Comparison of ENCODE assay signal across 1 cellular context in the genomic region with DNA sequence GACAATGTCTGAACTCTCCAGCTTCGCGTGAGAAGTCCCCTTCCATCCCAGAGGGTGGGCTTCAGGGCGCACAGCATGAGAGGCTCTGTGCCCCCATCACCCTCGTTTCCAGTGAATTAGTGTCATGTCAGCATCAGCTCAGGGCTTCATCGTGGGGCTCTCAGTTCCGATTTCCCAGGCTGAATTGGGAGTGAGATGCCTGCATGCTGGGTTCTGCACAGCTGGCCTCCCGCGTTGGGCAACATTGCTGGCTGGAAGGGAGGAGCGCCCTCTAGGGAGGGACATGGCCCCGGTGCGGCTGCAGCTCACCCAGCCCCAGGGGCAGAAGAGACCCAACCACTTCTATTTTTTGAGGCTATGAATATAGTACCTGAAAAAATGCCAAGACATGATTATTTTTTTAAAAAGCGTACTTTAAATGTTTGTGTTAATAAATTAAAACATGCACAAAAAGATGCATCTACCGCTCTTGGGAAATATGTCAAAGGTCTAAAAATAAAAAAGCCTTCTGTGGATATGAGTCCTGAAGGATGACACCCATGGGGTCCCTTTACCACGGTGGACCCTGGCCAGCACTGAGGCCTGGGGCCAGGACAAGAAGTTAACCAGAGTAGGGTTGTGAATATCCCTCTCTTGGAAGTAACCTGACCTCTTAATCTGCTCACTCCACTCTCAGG.
TF ChIP-seq lines count a peak whose summit lies in the region.

No MANE protein-coding gene starts in this region.

TF ChIP-seq in HepG2, 621 proteins besides CTCF, POLR2A, EP300 and RAD21 (continues in another document):
- TF ChIP-seq, protein P1, sequence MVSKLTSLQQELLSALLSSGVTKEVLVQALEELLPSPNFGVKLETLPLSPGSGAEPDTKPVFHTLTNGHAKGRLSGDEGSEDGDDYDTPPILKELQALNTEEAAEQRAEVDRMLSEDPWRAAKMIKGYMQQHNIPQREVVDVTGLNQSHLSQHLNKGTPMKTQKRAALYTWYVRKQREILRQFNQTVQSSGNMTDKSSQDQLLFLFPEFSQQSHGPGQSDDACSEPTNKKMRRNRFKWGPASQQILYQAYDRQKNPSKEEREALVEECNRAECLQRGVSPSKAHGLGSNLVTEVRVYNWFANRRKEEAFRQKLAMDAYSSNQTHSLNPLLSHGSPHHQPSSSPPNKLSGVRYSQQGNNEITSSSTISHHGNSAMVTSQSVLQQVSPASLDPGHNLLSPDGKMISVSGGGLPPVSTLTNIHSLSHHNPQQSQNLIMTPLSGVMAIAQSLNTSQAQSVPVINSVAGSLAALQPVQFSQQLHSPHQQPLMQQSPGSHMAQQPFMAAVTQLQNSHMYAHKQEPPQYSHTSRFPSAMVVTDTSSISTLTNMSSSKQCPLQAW (CRISPR knock-in tag; IDR thresholded peaks at IDR 0.05): 0 out of 2 replicates have a peak, but pooled peaks have one; percentile 17
- peak; percentile 25; the same call in 1 of the 2 replicates for TF ChIP-seq RXRB (CRISPR knock-in tag; IDR thresholded peaks at IDR 0.05; ENCODE audit: borderline replicate concordance)
- TF ChIP-seq, protein P2, sequence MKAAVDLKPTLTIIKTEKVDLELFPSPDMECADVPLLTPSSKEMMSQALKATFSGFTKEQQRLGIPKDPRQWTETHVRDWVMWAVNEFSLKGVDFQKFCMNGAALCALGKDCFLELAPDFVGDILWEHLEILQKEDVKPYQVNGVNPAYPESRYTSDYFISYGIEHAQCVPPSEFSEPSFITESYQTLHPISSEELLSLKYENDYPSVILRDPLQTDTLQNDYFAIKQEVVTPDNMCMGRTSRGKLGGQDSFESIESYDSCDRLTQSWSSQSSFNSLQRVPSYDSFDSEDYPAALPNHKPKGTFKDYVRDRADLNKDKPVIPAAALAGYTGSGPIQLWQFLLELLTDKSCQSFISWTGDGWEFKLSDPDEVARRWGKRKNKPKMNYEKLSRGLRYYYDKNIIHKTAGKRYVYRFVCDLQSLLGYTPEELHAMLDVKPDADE (CRISPR knock-in tag; IDR thresholded peaks at IDR 0.05): 0 out of 2 replicates have a peak, but pooled peaks have one; percentile 53
- peak; percentile 38 for TF ChIP-seq ZFP36 (IDR thresholded peaks at IDR 0.05; ENCODE audit: borderline replicate concordance, low read depth, low read length, partially characterized antibody)
- TF ChIP-seq ZNF274 (CRISPR knock-in tag; IDR thresholded peaks at IDR 0.05): no peak
- peak; percentile 93 for TF ChIP-seq XRCC5 (optimal IDR thresholded peaks at IDR 0.05; ENCODE audit: low read length)
- no peak for TF ChIP-seq SP140L (CRISPR knock-in tag; IDR thresholded peaks at IDR 0.05; ENCODE audit: borderline replicate concordance)
- TF ChIP-seq BCL6 (CRISPR knock-in tag; IDR thresholded peaks at IDR 0.05): 0 out of 2 replicates have a peak, but pooled peaks have one; percentile 28
- TF ChIP-seq NFE2L2 (IDR thresholded peaks at IDR 0.05; ENCODE audit: low read length): no peak
- TF ChIP-seq POLR2AphosphoS2 (IDR thresholded peaks at IDR 0.05; ENCODE audit: low read depth, low read length): no peak
- TF ChIP-seq HDAC6 (IDR thresholded peaks at IDR 0.05; ENCODE audit: low read depth, low read length): no peak
- TF ChIP-seq, protein P3, sequence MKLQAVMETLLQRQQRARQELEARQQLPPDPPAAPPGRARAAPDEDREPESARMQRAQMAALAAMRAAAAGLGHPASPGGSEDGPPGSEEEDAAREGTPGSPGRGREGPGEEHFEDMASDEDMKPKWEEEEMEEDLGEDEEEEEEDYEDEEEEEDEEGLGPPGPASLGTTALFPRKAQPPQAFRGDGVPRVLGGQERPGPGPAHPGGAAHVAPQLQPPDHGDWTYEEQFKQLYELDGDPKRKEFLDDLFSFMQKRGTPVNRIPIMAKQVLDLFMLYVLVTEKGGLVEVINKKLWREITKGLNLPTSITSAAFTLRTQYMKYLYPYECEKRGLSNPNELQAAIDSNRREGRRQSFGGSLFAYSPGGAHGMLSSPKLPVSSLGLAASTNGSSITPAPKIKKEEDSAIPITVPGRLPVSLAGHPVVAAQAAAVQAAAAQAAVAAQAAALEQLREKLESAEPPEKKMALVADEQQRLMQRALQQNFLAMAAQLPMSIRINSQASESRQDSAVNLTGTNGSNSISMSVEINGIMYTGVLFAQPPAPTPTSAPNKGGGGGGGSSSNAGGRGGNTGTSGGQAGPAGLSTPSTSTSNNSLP (IDR thresholded peaks at IDR 0.05; ENCODE audit: low read depth, low read length): 0 out of 2 replicates have a peak, but pooled peaks have one; percentile 30
- TF ChIP-seq, protein P4, sequence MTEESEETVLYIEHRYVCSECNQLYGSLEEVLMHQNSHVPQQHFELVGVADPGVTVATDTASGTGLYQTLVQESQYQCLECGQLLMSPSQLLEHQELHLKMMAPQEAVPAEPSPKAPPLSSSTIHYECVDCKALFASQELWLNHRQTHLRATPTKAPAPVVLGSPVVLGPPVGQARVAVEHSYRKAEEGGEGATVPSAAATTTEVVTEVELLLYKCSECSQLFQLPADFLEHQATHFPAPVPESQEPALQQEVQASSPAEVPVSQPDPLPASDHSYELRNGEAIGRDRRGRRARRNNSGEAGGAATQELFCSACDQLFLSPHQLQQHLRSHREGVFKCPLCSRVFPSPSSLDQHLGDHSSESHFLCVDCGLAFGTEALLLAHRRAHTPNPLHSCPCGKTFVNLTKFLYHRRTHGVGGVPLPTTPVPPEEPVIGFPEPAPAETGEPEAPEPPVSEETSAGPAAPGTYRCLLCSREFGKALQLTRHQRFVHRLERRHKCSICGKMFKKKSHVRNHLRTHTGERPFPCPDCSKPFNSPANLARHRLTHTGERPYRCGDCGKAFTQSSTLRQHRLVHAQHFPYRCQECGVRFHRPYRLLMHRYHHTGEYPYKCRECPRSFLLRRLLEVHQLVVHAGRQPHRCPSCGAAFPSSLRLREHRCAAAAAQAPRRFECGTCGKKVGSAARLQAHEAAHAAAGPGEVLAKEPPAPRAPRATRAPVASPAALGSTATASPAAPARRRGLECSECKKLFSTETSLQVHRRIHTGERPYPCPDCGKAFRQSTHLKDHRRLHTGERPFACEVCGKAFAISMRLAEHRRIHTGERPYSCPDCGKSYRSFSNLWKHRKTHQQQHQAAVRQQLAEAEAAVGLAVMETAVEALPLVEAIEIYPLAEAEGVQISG (CRISPR knock-in tag; IDR thresholded peaks at IDR 0.05): peak; percentile 49
- peak; percentile 53; the same call in 1 of the 2 replicates for TF ChIP-seq SMC3 (IDR thresholded peaks at IDR 0.05; ENCODE audit: low read length)
- TF ChIP-seq, protein P5, sequence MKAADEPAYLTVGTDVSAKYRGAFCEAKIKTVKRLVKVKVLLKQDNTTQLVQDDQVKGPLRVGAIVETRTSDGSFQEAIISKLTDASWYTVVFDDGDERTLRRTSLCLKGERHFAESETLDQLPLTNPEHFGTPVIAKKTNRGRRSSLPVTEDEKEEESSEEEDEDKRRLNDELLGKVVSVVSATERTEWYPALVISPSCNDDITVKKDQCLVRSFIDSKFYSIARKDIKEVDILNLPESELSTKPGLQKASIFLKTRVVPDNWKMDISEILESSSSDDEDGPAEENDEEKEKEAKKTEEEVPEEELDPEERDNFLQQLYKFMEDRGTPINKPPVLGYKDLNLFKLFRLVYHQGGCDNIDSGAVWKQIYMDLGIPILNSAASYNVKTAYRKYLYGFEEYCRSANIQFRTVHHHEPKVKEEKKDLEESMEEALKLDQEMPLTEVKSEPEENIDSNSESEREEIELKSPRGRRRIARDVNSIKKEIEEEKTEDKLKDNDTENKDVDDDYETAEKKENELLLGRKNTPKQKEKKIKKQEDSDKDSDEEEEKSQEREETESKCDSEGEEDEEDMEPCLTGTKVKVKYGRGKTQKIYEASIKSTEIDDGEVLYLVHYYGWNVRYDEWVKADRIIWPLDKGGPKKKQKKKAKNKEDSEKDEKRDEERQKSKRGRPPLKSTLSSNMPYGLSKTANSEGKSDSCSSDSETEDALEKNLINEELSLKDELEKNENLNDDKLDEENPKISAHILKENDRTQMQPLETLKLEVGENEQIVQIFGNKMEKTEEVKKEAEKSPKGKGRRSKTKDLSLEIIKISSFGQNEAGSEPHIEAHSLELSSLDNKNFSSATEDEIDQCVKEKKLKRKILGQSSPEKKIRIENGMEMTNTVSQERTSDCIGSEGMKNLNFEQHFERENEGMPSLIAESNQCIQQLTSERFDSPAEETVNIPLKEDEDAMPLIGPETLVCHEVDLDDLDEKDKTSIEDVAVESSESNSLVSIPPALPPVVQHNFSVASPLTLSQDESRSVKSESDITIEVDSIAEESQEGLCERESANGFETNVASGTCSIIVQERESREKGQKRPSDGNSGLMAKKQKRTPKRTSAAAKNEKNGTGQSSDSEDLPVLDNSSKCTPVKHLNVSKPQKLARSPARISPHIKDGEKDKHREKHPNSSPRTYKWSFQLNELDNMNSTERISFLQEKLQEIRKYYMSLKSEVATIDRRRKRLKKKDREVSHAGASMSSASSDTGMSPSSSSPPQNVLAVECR (CRISPR knock-in tag; IDR thresholded peaks at IDR 0.05; ENCODE audit: borderline replicate concordance): no peak
- 0 out of 2 replicates have a peak, but pooled peaks have one; percentile 62 for TF ChIP-seq KDM4B (CRISPR knock-in tag; IDR thresholded peaks at IDR 0.05)
- TF ChIP-seq ZBTB7A (CRISPR knock-in tag; IDR thresholded peaks at IDR 0.05): no peak
- TF ChIP-seq, protein P6, sequence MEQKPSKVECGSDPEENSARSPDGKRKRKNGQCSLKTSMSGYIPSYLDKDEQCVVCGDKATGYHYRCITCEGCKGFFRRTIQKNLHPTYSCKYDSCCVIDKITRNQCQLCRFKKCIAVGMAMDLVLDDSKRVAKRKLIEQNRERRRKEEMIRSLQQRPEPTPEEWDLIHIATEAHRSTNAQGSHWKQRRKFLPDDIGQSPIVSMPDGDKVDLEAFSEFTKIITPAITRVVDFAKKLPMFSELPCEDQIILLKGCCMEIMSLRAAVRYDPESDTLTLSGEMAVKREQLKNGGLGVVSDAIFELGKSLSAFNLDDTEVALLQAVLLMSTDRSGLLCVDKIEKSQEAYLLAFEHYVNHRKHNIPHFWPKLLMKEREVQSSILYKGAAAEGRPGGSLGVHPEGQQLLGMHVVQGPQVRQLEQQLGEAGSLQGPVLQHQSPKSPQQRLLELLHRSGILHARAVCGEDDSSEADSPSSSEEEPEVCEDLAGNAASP (CRISPR knock-in tag; IDR thresholded peaks at IDR 0.05; ENCODE audit: borderline replicate concordance): 0 out of 2 replicates have a peak, but pooled peaks have one; percentile 27
- TF ChIP-seq ZNF101 (CRISPR knock-in tag; IDR thresholded peaks at IDR 0.05; ENCODE audit: borderline replicate concordance, low read depth): no peak
- TF ChIP-seq, protein P7, sequence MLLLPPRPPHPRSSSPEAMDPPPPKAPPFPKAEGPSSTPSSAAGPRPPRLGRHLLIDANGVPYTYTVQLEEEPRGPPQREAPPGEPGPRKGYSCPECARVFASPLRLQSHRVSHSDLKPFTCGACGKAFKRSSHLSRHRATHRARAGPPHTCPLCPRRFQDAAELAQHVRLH (CRISPR knock-in tag; IDR thresholded peaks at IDR 0.05; ENCODE audit: borderline replicate concordance, low read depth): 0 out of 2 replicates have a peak, but pooled peaks have one; percentile 45
- peak; percentile 93 for TF ChIP-seq CEBPG (CRISPR knock-in tag; IDR thresholded peaks at IDR 0.05)
- peak; percentile 50 for TF ChIP-seq TEAD3 (CRISPR knock-in tag; optimal IDR thresholded peaks at IDR 0.05; ENCODE audit: borderline replicate concordance)
- TF ChIP-seq ZSCAN21 (CRISPR knock-in tag; IDR thresholded peaks at IDR 0.05; ENCODE audit: borderline replicate concordance): peak; percentile 46; the same call in 1 of the 2 replicates
- TF ChIP-seq, protein P8, sequence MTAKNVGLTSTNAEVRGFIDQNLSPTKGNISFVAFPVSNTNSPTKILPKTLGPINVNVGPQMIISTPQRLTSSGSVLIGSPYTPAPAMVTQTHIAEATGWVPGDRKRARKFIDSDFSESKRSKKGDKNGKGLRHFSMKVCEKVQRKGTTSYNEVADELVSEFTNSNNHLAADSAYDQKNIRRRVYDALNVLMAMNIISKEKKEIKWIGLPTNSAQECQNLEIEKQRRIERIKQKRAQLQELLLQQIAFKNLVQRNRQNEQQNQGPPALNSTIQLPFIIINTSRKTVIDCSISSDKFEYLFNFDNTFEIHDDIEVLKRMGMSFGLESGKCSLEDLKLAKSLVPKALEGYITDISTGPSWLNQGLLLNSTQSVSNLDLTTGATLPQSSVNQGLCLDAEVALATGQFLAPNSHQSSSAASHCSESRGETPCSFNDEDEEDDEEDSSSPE (CRISPR knock-in tag; IDR thresholded peaks at IDR 0.05): 0 out of 2 replicates have a peak, but pooled peaks have one; percentile 46
- TF ChIP-seq, protein P9, sequence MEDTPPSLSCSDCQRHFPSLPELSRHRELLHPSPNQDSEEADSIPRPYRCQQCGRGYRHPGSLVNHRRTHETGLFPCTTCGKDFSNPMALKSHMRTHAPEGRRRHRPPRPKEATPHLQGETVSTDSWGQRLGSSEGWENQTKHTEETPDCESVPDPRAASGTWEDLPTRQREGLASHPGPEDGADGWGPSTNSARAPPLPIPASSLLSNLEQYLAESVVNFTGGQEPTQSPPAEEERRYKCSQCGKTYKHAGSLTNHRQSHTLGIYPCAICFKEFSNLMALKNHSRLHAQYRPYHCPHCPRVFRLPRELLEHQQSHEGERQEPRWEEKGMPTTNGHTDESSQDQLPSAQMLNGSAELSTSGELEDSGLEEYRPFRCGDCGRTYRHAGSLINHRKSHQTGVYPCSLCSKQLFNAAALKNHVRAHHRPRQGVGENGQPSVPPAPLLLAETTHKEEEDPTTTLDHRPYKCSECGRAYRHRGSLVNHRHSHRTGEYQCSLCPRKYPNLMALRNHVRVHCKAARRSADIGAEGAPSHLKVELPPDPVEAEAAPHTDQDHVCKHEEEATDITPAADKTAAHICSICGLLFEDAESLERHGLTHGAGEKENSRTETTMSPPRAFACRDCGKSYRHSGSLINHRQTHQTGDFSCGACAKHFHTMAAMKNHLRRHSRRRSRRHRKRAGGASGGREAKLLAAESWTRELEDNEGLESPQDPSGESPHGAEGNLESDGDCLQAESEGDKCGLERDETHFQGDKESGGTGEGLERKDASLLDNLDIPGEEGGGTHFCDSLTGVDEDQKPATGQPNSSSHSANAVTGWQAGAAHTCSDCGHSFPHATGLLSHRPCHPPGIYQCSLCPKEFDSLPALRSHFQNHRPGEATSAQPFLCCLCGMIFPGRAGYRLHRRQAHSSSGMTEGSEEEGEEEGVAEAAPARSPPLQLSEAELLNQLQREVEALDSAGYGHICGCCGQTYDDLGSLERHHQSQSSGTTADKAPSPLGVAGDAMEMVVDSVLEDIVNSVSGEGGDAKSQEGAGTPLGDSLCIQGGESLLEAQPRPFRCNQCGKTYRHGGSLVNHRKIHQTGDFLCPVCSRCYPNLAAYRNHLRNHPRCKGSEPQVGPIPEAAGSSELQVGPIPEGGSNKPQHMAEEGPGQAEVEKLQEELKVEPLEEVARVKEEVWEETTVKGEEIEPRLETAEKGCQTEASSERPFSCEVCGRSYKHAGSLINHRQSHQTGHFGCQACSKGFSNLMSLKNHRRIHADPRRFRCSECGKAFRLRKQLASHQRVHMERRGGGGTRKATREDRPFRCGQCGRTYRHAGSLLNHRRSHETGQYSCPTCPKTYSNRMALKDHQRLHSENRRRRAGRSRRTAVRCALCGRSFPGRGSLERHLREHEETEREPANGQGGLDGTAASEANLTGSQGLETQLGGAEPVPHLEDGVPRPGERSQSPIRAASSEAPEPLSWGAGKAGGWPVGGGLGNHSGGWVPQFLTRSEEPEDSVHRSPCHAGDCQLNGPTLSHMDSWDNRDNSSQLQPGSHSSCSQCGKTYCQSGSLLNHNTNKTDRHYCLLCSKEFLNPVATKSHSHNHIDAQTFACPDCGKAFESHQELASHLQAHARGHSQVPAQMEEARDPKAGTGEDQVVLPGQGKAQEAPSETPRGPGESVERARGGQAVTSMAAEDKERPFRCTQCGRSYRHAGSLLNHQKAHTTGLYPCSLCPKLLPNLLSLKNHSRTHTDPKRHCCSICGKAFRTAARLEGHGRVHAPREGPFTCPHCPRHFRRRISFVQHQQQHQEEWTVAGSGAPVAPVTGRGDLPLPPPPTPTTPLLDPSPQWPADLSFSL (CRISPR knock-in tag; IDR thresholded peaks at IDR 0.05): no peak
- peak; percentile 49; the same call in 1 of the 2 replicates for TF ChIP-seq MEIS2 (CRISPR knock-in tag; IDR thresholded peaks at IDR 0.05)
